In the genomic region with DNA sequence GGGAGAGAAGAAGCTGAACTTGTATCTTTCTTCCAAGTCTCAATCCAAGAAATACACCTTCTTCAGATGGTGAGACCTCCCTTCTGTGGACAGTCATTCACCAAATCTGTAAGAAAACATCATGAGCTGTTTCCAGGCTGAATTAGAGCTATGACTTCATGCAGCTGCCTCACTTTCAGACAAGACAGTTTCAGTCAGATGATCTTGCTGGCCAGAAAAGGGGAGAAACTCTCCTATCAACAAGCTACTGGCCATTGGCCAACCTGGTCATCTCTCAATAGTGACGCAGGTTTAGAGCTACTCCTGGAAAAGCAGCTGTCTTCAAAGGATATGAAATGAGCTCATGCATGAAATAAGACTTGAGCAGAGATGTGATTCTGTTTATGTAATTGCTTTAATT, we compare ENCODE assay signal across 24 cellular contexts.
DNase-seq lines count a peak whose midpoint lies in the region; ATAC-seq and TF ChIP-seq lines count a peak whose summit lies in the region.
"Had no signal": no experiment of that assay in that cellular context is flagged by ENCODE, and none has a peak within 500 bp of the region (broad histone marks: within the 10 kb centered on the region; RNA-seq: fewer than 3 reads in every experiment).

No MANE protein-coding gene starts in this region.

- no peak overlapping the region for H2AFZ ChIP-seq in mesenchymal stem cell (ENCODE audit: low read depth, low read length)
- H2AFZ ChIP-seq: GM23338, PC-9 had no signal

- H3K27me3 ChIP-seq in mesenchymal stem cell (ENCODE audit: control insufficient read depth in 1 of 2, insufficient read depth in 1 of 2, low read length in 2 of 2) (peaks cover 0 to 10% of the 10 kb centered on the region in 2 experiments), endodermal cell (ENCODE audit: control insufficient read depth, insufficient read depth, low read length, poor library complexity, severe bottlenecking) (no peaks in the 10 kb centered on the region)
- H3K27me3 ChIP-seq: BLaER1 treated with 17β-estradiol and CSF1 and Interleukin-3, amounts not matched to agents 10 nM and 100 nM; left lung; SJSA1 had no signal

- no peak overlapping the region for H3K4me3 Mint-ChIP-seq in endodermal cell
- H3K4me3 Mint-ChIP-seq in type B pancreatic cell, result no peak overlapping the region
- H3K4me3 Mint-ChIP-seq: activated naive CD4-positive, alpha-beta T cell treated with anti-CD3 and anti-CD28 coated beads, Interleukin-2, amount 50 U/mL, for 24 hours; GM23338; nephron progenitor cell; T-helper 1 cell treated with Interleukin-12 subunit alpha and Interleukin-12 subunit beta and Interleukin-4 antibody, amounts not matched to agents 30 μg/mL and 1 μg/mL, for 36 hours had no signal

- H3K27ac Mint-ChIP-seq in endodermal cell (no peak overlapping the region), type B pancreatic cell (no peak overlapping the region)
- H3K27ac Mint-ChIP-seq: activated naive CD4-positive, alpha-beta T cell treated with anti-CD3 and anti-CD28 coated beads, Interleukin-2, amount 50 U/mL, for 24 hours; GM23338; nephron progenitor cell; T-helper 1 cell treated with Interleukin-12 subunit alpha and Interleukin-12 subunit beta and Interleukin-4 antibody, amounts not matched to agents 30 μg/mL and 1 μg/mL, for 36 hours had no signal

- no peak overlapping the region for H3K4me3 ChIP-seq in epithelial cell of proximal tubule (ENCODE audit: low read depth, low read length)
- H3K4me3 ChIP-seq in mesenchymal stem cell (ENCODE audit: insufficient read depth in 1 of 2, low read depth in 1 of 2, low read length in 2 of 2), result no peak overlapping the region
- H3K4me3 ChIP-seq in endodermal cell (ENCODE audit: low read length), result no peak overlapping the region
- H3K4me3 ChIP-seq: BLaER1 treated with 17β-estradiol and CSF1 and Interleukin-3, amounts not matched to agents 10 nM and 100 nM; GM23338; left lung; PC-9; SJSA1 had no signal

- H3K14ac ChIP-seq in mesenchymal stem cell (ENCODE audit: low read length in 2 of 2), result no peak overlapping the region

- TF ChIP-seq CTCF in epithelial cell of proximal tubule (conservative IDR thresholded peaks at IDR 0.05; ENCODE audit: low read depth, low read length) (no peak), endodermal cell (conservative IDR thresholded peaks at IDR 0.05) (no peak), type B pancreatic cell (conservative IDR thresholded peaks at IDR 0.05) (no peak)

- no CpG with 5 or more reads among the region's 1 CpG for WGBS in mesenchymal stem cell
- WGBS in endodermal cell (ENCODE audit: insufficient coverage in 1 of 2, insufficient read length in 1 of 2), 2 experiments, result 100% methylated on average over 1 of the region's 1 CpG; no CpG with 5 or more reads in 1 of the 2 experiments

- no peak overlapping the region for H3K4me2 ChIP-seq in mesenchymal stem cell (ENCODE audit: low read length, poor library complexity, severe bottlenecking)
- H3K4me2 ChIP-seq: BLaER1 treated with 17β-estradiol and CSF1 and Interleukin-3, amounts not matched to agents 10 nM and 100 nM; GM23338; PC-9 had no signal

- no peak overlapping the region for H4K8ac ChIP-seq in mesenchymal stem cell (ENCODE audit: low read length)

- no peak overlapping the region for H3K4ac ChIP-seq in mesenchymal stem cell (ENCODE audit: low read depth in 1 of 2, low read length in 2 of 2)

- no peaks in the 10 kb centered on the region for H3K79me1 ChIP-seq in mesenchymal stem cell (replicated peaks; ENCODE audit: low read length, poor library complexity, severe bottlenecking)

- peak overlapping the region; percentile 69 for H3K9ac ChIP-seq in mesenchymal stem cell (ENCODE audit: low read length)
- no peak overlapping the region for H3K9ac ChIP-seq in endodermal cell (ENCODE audit: extremely low read depth, low read length, poor library complexity, severe bottlenecking)
- H3K9ac ChIP-seq: BLaER1 treated with 17β-estradiol and CSF1 and Interleukin-3, amounts not matched to agents 10 nM and 100 nM had no signal

- no peak overlapping the region for H2AK5ac ChIP-seq in mesenchymal stem cell (ENCODE audit: low read length, severe bottlenecking)

- H2BK12ac ChIP-seq in mesenchymal stem cell (ENCODE audit: low read length in 2 of 2), result no peak overlapping the region

- H2BK120ac ChIP-seq in mesenchymal stem cell (ENCODE audit: low read depth, low read length), result no peak overlapping the region

- H3K36me3 Mint-ChIP-seq in endodermal cell (ENCODE audit: low read depth) (no peaks in the 10 kb centered on the region), type B pancreatic cell (no peaks in the 10 kb centered on the region)
- H3K36me3 Mint-ChIP-seq: activated naive CD4-positive, alpha-beta T cell treated with anti-CD3 and anti-CD28 coated beads, Interleukin-2, amount 50 U/mL, for 24 hours had no signal

- H3K9me3 ChIP-seq in mesenchymal stem cell (ENCODE audit: control insufficient read depth, low read length) (peaks cover 5% of the 10 kb centered on the region), endodermal cell (ENCODE audit: control insufficient read depth, low read length) (no peaks in the 10 kb centered on the region)
- H3K9me3 ChIP-seq: left lung, SJSA1 had no signal

- H3K4me1 Mint-ChIP-seq in endodermal cell (no peaks in the 10 kb centered on the region), type B pancreatic cell (ENCODE audit: unreplicated experiment) (no peaks in the 10 kb centered on the region)
- H3K4me1 Mint-ChIP-seq: activated naive CD4-positive, alpha-beta T cell treated with anti-CD3 and anti-CD28 coated beads, Interleukin-2, amount 50 U/mL, for 24 hours; GM23338 had no signal

- H3K23ac ChIP-seq in mesenchymal stem cell (ENCODE audit: low read length in 2 of 2), result no peak overlapping the region

- H3K9me3 Mint-ChIP-seq in endodermal cell (peaks cover 48% of the 10 kb centered on the region), type B pancreatic cell (no peaks in the 10 kb centered on the region)
- H3K9me3 Mint-ChIP-seq: activated naive CD4-positive, alpha-beta T cell treated with anti-CD3 and anti-CD28 coated beads, Interleukin-2, amount 50 U/mL, for 24 hours; GM23338; T-helper 1 cell treated with Interleukin-12 subunit alpha and Interleukin-12 subunit beta and Interleukin-4 antibody, amounts not matched to agents 30 μg/mL and 1 μg/mL, for 36 hours had no signal

- H3K36me3 ChIP-seq in mesenchymal stem cell (ENCODE audit: control insufficient read depth in 1 of 2, insufficient read depth in 2 of 2, low read depth in 1 of 2, low read length in 2 of 2) (no peaks in the 10 kb centered on the region), endodermal cell (ENCODE audit: control insufficient read depth, insufficient read depth, low read length) (no peaks in the 10 kb centered on the region)
- H3K36me3 ChIP-seq: BLaER1 treated with 17β-estradiol and CSF1 and Interleukin-3, amounts not matched to agents 10 nM and 100 nM; left lung; SJSA1 had no signal

- H2BK15ac ChIP-seq in mesenchymal stem cell (ENCODE audit: low read depth, poor library complexity, severe bottlenecking), result no peak overlapping the region

- no peak for ATAC-seq in HG02852 (IDR thresholded peaks at IDR 0.05; ENCODE audit: unreplicated experiment)
- ATAC-seq: esophagus mucosa, GM23338, left lung had no signal

- H4K91ac ChIP-seq in mesenchymal stem cell (ENCODE audit: low read length), result no peak overlapping the region

- DNase-seq in DMS53 (lab: John Stamatoyannopoulos, UW) (peak; percentile 77), epithelial cell of proximal tubule (ENCODE audit: low read depth) (peak; percentile 87), mesenchymal stem cell (peak; percentile 8), endodermal cell (no peak), iPS-NIHi7 (ENCODE audit: extremely low spot score) (no peak), type B pancreatic cell (ENCODE audit: extremely low spot score, unreplicated experiment) (no peak)
- DNase-seq: activated CD4-positive, alpha-beta T cell treated with anti-CD3 and anti-CD28 coated beads for 4 hours; activated T-cell treated with anti-CD3 and anti-CD28 coated beads, Interleukin-2, amount 50 U/mL, for 48 hours; aorta; left lung; NCI-H1417 treated with DMSO at 0.1 percent for 48 hours; NCI-H2171; nephron progenitor cell; PC-9; posterior cingulate gyrus had no signal

- no peak overlapping the region for H2BK5ac ChIP-seq in mesenchymal stem cell (ENCODE audit: low read depth, low read length, poor library complexity, severe bottlenecking)

- H3K18ac ChIP-seq in mesenchymal stem cell (ENCODE audit: low read depth in 1 of 2, low read length in 2 of 2), result no peak overlapping the region

- H3K27me3 Mint-ChIP-seq in endodermal cell (ENCODE audit: insufficient read depth) (no peaks in the 10 kb centered on the region), type B pancreatic cell (no peaks in the 10 kb centered on the region)
- H3K27me3 Mint-ChIP-seq: activated naive CD4-positive, alpha-beta T cell treated with anti-CD3 and anti-CD28 coated beads, Interleukin-2, amount 50 U/mL, for 24 hours had no signal

- H3K27ac ChIP-seq in mesenchymal stem cell (ENCODE audit: low read length, poor library complexity, severe bottlenecking) (no peak overlapping the region), endodermal cell (ENCODE audit: low read depth, low read length) (no peak overlapping the region)
- H3K27ac ChIP-seq: BLaER1 treated with 17β-estradiol and CSF1 and Interleukin-3, amounts not matched to agents 10 nM and 100 nM; HL-60; left lung; PC-9; SJSA1 had no signal

- peaks cover 1% of the 10 kb centered on the region for H3K4me1 ChIP-seq in mesenchymal stem cell (ENCODE audit: control insufficient read depth, insufficient read depth, low read depth, low read length)
- no peaks in the 10 kb centered on the region for H3K4me1 ChIP-seq in endodermal cell (ENCODE audit: control insufficient read depth, insufficient read depth, low read length)
- H3K4me1 ChIP-seq: left lung, SJSA1 had no signal

TF ChIP-seq in PFSK-1, 5 proteins besides CTCF, POLR2A, EP300 and RAD21:
- TF ChIP-seq FOXP2 (optimal IDR thresholded peaks at IDR 0.05; ENCODE audit: borderline replicate concordance, extremely low read depth, extremely low read length, insufficient read depth) (peak; percentile 17), TAF1 (IDR thresholded peaks at IDR 0.05; ENCODE audit: borderline replicate concordance, insufficient read depth, low read length) (no peak)

Comparison
In these comparisons a context has a peak if more than half of its experiments do, and no peak if none do; other contexts are left out.
1. DNase-seq: peak in DMS53 (single experiment), epithelial cell of proximal tubule (single experiment) and mesenchymal stem cell (single experiment); none in endodermal cell (single experiment), iPS-NIHi7 (single experiment) and type B pancreatic cell (single experiment).